In the genomic region with DNA sequence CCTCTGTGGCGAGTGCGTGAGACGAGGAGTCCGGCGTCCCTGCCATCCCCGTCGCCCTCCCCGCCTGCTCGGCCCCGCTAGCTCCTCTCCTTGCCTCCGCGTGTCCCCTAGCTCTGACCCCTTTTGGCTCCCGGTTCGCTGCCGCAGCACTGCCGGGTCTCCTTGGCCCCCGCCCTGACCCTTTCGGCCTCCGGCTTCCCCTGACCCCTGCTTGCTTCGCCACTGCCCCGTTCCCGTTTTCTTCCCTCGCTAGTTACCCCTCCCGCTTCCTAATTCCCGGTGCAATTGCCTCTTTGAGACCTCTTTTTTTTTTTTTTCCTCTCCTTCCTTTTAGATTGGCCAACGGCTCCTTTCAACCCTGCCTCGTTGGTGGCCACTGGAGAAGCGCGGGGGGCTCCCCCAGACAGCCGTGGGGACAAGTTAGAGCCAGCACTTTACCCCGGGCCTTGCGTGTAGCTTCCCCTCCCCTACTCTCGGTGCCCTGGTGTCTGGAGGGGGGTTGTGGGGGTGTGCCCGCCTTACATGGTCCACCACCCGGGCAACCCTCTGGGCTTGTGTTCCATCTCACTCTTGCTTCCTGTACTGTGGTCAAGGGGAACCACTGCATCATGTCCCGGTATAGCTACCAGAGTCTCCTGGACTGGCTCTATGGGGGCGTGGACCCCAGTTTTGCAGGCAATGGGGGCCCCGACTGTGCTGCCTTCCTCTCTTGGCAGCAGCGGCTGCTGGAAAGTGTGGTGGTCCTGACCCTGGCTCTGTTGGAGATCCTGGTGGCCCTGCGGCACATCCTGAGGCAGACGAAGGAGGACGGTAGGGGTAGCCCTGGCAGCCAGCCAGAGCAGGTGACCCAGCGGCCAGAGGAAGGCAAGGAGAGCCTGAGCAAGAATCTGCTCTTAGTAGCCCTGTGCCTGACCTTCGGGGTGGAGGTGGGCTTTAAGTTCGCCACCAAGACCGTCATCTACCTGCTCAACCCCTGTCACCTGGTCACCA, we compare ENCODE assay signal across 8 cellular contexts. TPM values are rescaled to one million over a fixed set of nuclear protein-coding genes. Genes with fewer than 3 reads are reported as not detected.
A peak's percentile ranks its signal among the peaks of the same experiment; 100 is the strongest.
DNase-seq lines count a peak whose midpoint lies in the region; ATAC-seq, FAIRE-seq and TF ChIP-seq lines count a peak whose summit lies in the region.

No MANE protein-coding gene starts in this region.

- H3K4me1 Mint-ChIP-seq in activated CD8-positive, alpha-beta memory T cell treated with anti-CD3 and anti-CD28 coated beads, Interleukin-2, amount 10 ng/mL, durations not matched to agents 7 days and 5 days, result peaks cover 38% of the 10 kb centered on the region

- TF ChIP-seq POLR2A in gastroesophageal sphincter (IDR thresholded peaks at IDR 0.05), result no peak

- H3K27ac ChIP-seq in gastroesophageal sphincter, result peak overlapping the region; percentile 72 to 97 (median 92)
- H3K27ac ChIP-seq in trophoblast cell (ENCODE audit: low read depth, low read length), result no peak overlapping the region

- peak overlapping the region; percentile 70 to 75 for H3K4me3 ChIP-seq in gastroesophageal sphincter
- H3K4me3 ChIP-seq in trophoblast cell (ENCODE audit: low read depth, low read length), result peak overlapping the region; percentile 81

- peak overlapping the region; percentile 79 for H2BK5ac ChIP-seq in trophoblast cell (ENCODE audit: low read depth, low read length, poor library complexity)

- H3K23ac ChIP-seq in trophoblast cell (ENCODE audit: low read length), result no peak overlapping the region

- no peaks in the 10 kb centered on the region for H3K9me3 ChIP-seq in gastroesophageal sphincter
- H3K9me3 ChIP-seq in trophoblast cell (ENCODE audit: insufficient read depth, low read depth, low read length), result no peaks in the 10 kb centered on the region

- H3K4me2 ChIP-seq in trophoblast cell (ENCODE audit: low read length), result peak overlapping the region; percentile 87

- H3K4ac ChIP-seq in trophoblast cell (ENCODE audit: low read depth, low read length), result no peak overlapping the region

- H3K79me2 ChIP-seq in trophoblast cell (ENCODE audit: control insufficient read depth, insufficient read depth, low read length, poor library complexity), result peaks cover 4% of the 10 kb centered on the region

- peak overlapping the region; percentile 82 for H3K18ac ChIP-seq in trophoblast cell (ENCODE audit: low read length)

- 0 to 37% methylated on average over 12 of the region's 46 CpGs for WGBS in gastroesophageal sphincter (ENCODE audit: low coverage in 1 of 2), 2 donors
- no CpG with 5 or more reads among the region's 46 CpGs for WGBS in trophoblast cell (ENCODE audit: extremely low coverage, insufficient coverage, insufficient read length)

- peak overlapping the region; percentile 71 for H3K9ac ChIP-seq in trophoblast cell (ENCODE audit: low read length)

- no peak overlapping the region for H2AK5ac ChIP-seq in trophoblast cell (ENCODE audit: low read length)

- peak overlapping the region; percentile 86 for H2AFZ ChIP-seq in trophoblast cell (ENCODE audit: insufficient read depth, low read length, poor library complexity)

- H3K36me3 Mint-ChIP-seq in activated CD8-positive, alpha-beta memory T cell treated with anti-CD3 and anti-CD28 coated beads, Interleukin-2, amount 10 ng/mL, durations not matched to agents 7 days and 5 days, result peaks cover 3% of the 10 kb centered on the region

- no peak for FAIRE-seq in GM19239 (lab: Jason Lieb, UNC)

- H3K9me3 Mint-ChIP-seq in activated CD8-positive, alpha-beta memory T cell treated with anti-CD3 and anti-CD28 coated beads, Interleukin-2, amount 10 ng/mL, durations not matched to agents 7 days and 5 days (ENCODE audit: low read depth), result no peaks in the 10 kb centered on the region

- no peaks in the 10 kb centered on the region for H3K27me3 Mint-ChIP-seq in activated CD8-positive, alpha-beta memory T cell treated with anti-CD3 and anti-CD28 coated beads, Interleukin-2, amount 10 ng/mL, durations not matched to agents 7 days and 5 days

- DNase-seq in NCI-H1092 treated with DMSO at 0.1 percent for 48 hours (lab: John Stamatoyannopoulos, UW), result peak; percentile 28
- DNase-seq in NCI-H1092 (lab: John Stamatoyannopoulos, UW), result no peak
- DNase-seq in HT-29 (ENCODE audit: low spot score), result peak; percentile 50
- no peak for DNase-seq in activated CD8-positive, alpha-beta memory T cell treated with anti-CD3 and anti-CD28 coated beads, Interleukin-2, amount 10 ng/mL, durations not matched to agents 7 days and 5 days
- DNase-seq in trophoblast cell, result no peak
- no peak for DNase-seq in GM19239 (ENCODE audit: insufficient read length, low spot score)
- no peak for DNase-seq in NCI-H2029 treated with DMSO at 0.1 percent for 48 hours (lab: John Stamatoyannopoulos, UW)

- peak overlapping the region; percentile 83 for H3K4me3 Mint-ChIP-seq in activated CD8-positive, alpha-beta memory T cell treated with anti-CD3 and anti-CD28 coated beads, Interleukin-2, amount 10 ng/mL, durations not matched to agents 7 days and 5 days

- CTCF ChIA-PET in activated CD8-positive, alpha-beta memory T cell treated with anti-CD3 and anti-CD28 coated beads, Interleukin-2, amount 10 ng/mL, durations not matched to agents 7 days and 5 days (lab: Charles Lee), result interaction anchor here (1.7 kb wide), 1 partner anchor 113 kb away, joined by 7 read pairs; no protein-coding TSS in a partner anchor

- TF ChIP-seq EP300 in gastroesophageal sphincter (IDR thresholded peaks at IDR 0.05), result no peak

- peak overlapping the region; percentile 65 for H3K27ac Mint-ChIP-seq in activated CD8-positive, alpha-beta memory T cell treated with anti-CD3 and anti-CD28 coated beads, Interleukin-2, amount 10 ng/mL, durations not matched to agents 7 days and 5 days

- H3K36me3 ChIP-seq in gastroesophageal sphincter (no peaks in the 10 kb centered on the region), trophoblast cell (ENCODE audit: control insufficient read depth in 1 of 2, insufficient read depth in 2 of 2, low read length in 2 of 2) (no peaks in the 10 kb centered on the region)

- peak overlapping the region; percentile 70 for H3K14ac ChIP-seq in trophoblast cell (ENCODE audit: low read length)

- H4K12ac ChIP-seq in trophoblast cell (ENCODE audit: low read depth, low read length), result peak overlapping the region; percentile 52

- peaks cover 5% of the 10 kb centered on the region for H3K79me1 ChIP-seq in trophoblast cell (ENCODE audit: low read length)

- H4K91ac ChIP-seq in trophoblast cell (ENCODE audit: low read depth, low read length), result peak overlapping the region; percentile 45

- peaks cover 0 to 44% (median 0%) of the 10 kb centered on the region in 3 donors for H3K4me1 ChIP-seq in gastroesophageal sphincter
- peaks cover 13 to 21% of the 10 kb centered on the region in 2 experiments for H3K4me1 ChIP-seq in trophoblast cell (ENCODE audit: control insufficient read depth in 1 of 2, insufficient read depth in 2 of 2, low read length in 2 of 2)

- no peak for TF ChIP-seq CTCF in gastroesophageal sphincter (IDR thresholded peaks at IDR 0.05)

- no peak overlapping the region for H2BK12ac ChIP-seq in trophoblast cell (ENCODE audit: low read length)

- peak overlapping the region; percentile 53 for H4K8ac ChIP-seq in trophoblast cell (ENCODE audit: low read depth, low read length)

- peak overlapping the region; percentile 46 for H2BK120ac ChIP-seq in trophoblast cell (ENCODE audit: insufficient read depth, low read length, poor library complexity)

- H3K27me3 ChIP-seq in gastroesophageal sphincter (no peaks in the 10 kb centered on the region), trophoblast cell (ENCODE audit: insufficient read depth, low read length) (no peaks in the 10 kb centered on the region)

- no peak for ATAC-seq in activated CD8-positive, alpha-beta memory T cell treated with anti-CD3 and anti-CD28 coated beads, Interleukin-2, amount 10 ng/mL, durations not matched to agents 7 days and 5 days
- ATAC-seq in gastroesophageal sphincter, result no peak

RNA-seq across cellular contexts. Expression of a gene that starts 0.5 kb away (rescaled TPM):
- total RNA-seq in HT-29 (2014; rRNA removed; shearing (Covaris generic)), result 20.5 and 24.7 TPM in 2 replicates
- 10 to 100 TPM; 15.9 to 22.2 TPM for total RNA-seq in activated CD8-positive, alpha-beta memory T cell treated with anti-CD3 and anti-CD28 coated beads, Interleukin-2, amount 10 ng/mL, durations not matched to agents 7 days and 5 days
- 10 to 100 TPM in 3 of 4 donors, 1 to 10 TPM in 1; 7.8 to 12.9 (median 11.7) TPM for total RNA-seq in gastroesophageal sphincter
- polyA plus RNA-seq in trophoblast cell (2013), result 10.4 and 10.8 TPM in 2 replicates

Comparison
In these comparisons a context has a peak if more than half of its experiments do, and no peak if none do; other contexts are left out.
1. DNase-seq: peak in NCI-H1092 treated with DMSO at 0.1 percent for 48 hours (single experiment) and HT-29 (single experiment); none in NCI-H1092 (single experiment), activated CD8-positive, alpha-beta memory T cell treated with anti-CD3 and anti-CD28 coated beads, Interleukin-2, amount 10 ng/mL, durations not matched to agents 7 days and 5 days (single experiment), trophoblast cell (0 of 2), GM19239 (single experiment) and NCI-H2029 treated with DMSO at 0.1 percent for 48 hours (single experiment).